Comparison of ENCODE assay signal across 19 cellular contexts in the genomic region with DNA sequence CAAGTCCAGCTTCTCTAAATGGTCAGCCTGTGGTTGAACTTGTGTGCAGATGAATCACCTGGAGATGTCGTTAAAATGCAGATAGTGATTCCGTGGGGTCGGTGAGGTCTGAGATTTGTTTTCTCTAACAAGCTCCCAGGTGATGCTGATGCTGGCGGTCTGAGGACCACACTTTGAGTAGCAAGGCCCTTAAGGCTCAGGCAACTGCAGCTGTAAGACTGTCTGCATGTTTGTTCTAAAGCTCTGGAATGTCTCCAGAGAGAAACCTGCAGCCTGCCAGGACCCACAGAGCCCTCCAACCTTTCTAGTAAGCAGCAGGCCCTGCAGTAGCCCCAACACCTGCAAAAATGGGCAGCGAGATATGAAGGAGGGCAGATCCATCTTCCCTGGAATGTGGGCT. TPM values are rescaled to one million over a fixed set of nuclear protein-coding genes. Genes with fewer than 3 reads are reported as not detected.
A peak's percentile ranks its signal among the peaks of the same experiment; 100 is the strongest.
DNase-seq lines count a peak whose midpoint lies in the region; ATAC-seq, FAIRE-seq and TF ChIP-seq lines count a peak whose summit lies in the region.
"Had no signal": no experiment of that assay in that cellular context is flagged by ENCODE, and none has a peak within 500 bp of the region (broad histone marks: within the 10 kb centered on the region; RNA-seq: fewer than 3 reads in every experiment).

No MANE protein-coding gene starts in this region.

- H3K4me3 Mint-ChIP-seq in astrocyte (ENCODE audit: unreplicated experiment), result no peak overlapping the region
- no peak overlapping the region for H3K4me3 Mint-ChIP-seq in natural killer cell treated with Interleukin-12 subunit alpha and Interleukin-12 subunit beta and Interleukin-15 and Interleukin-18, amount 100 ng/mL, for 72 hours
- H3K4me3 Mint-ChIP-seq: CD4-positive, alpha-beta memory T cell had no signal

- H3K36me3 Mint-ChIP-seq in astrocyte (ENCODE audit: low read depth, unreplicated experiment), result peaks cover 17% of the 10 kb centered on the region
- no peaks in the 10 kb centered on the region for H3K36me3 Mint-ChIP-seq in natural killer cell treated with Interleukin-12 subunit alpha and Interleukin-12 subunit beta and Interleukin-15 and Interleukin-18, amount 100 ng/mL, for 72 hours
- H3K36me3 Mint-ChIP-seq: CD4-positive, alpha-beta memory T cell had no signal

- H3K4me3 ChIP-seq in AG04450 (ENCODE audit: low read depth, low read length), result no peak overlapping the region
- no peak overlapping the region for H3K4me3 ChIP-seq in astrocyte (ENCODE audit: insufficient read depth, low read depth, low read length)
- no peak overlapping the region for H3K4me3 ChIP-seq in esophagus muscularis mucosa
- H3K4me3 ChIP-seq in neural cell (ENCODE audit: low read length), result peak overlapping the region; percentile 32
- H3K4me3 ChIP-seq: BLaER1 had no signal

- H3K27me3 Mint-ChIP-seq in astrocyte (ENCODE audit: low read depth, unreplicated experiment), result no peaks in the 10 kb centered on the region
- H3K27me3 Mint-ChIP-seq in natural killer cell treated with Interleukin-12 subunit alpha and Interleukin-12 subunit beta and Interleukin-15 and Interleukin-18, amount 100 ng/mL, for 72 hours, result no peaks in the 10 kb centered on the region

- 63% methylated on average over 5 of the region's 5 CpGs for WGBS in esophagus muscularis mucosa

- CTCF ChIA-PET in AG04450 (lab: Charles Lee), result interaction anchor here (0.7 kb wide), 1 partner anchor 34 kb away, joined by 3 read pairs; no protein-coding TSS in a partner anchor

- peaks cover 3% of the 10 kb centered on the region for H3F3A ChIP-seq in neural cell (ENCODE audit: insufficient read depth, low read length, poor library complexity, severe bottlenecking)

- H3K9me2 ChIP-seq in neural cell (ENCODE audit: insufficient read depth, low read length), result no peaks in the 10 kb centered on the region

- H3K36me3 ChIP-seq in astrocyte (ENCODE audit: insufficient read depth, low read length), result no peaks in the 10 kb centered on the region
- no peaks in the 10 kb centered on the region for H3K36me3 ChIP-seq in esophagus muscularis mucosa
- no peaks in the 10 kb centered on the region for H3K36me3 ChIP-seq in neural cell (ENCODE audit: insufficient read depth, low read length)

- POLR2A ChIA-PET in AG04450 (lab: Yijun Ruan, JAX), result interaction anchor here (0.6 kb wide), 1 partner anchor 55 kb away, joined by 3 read pairs; no protein-coding TSS in a partner anchor

- no peaks in the 10 kb centered on the region for H3K9me3 Mint-ChIP-seq in astrocyte (ENCODE audit: unreplicated experiment)
- no peaks in the 10 kb centered on the region for H3K9me3 Mint-ChIP-seq in natural killer cell treated with Interleukin-12 subunit alpha and Interleukin-12 subunit beta and Interleukin-15 and Interleukin-18, amount 100 ng/mL, for 72 hours
- H3K9me3 Mint-ChIP-seq: CD4-positive, alpha-beta memory T cell had no signal

- H3K27ac Mint-ChIP-seq in astrocyte (ENCODE audit: unreplicated experiment), result no peak overlapping the region
- H3K27ac Mint-ChIP-seq in natural killer cell treated with Interleukin-12 subunit alpha and Interleukin-12 subunit beta and Interleukin-15 and Interleukin-18, amount 100 ng/mL, for 72 hours, result no peak overlapping the region
- H3K27ac Mint-ChIP-seq: CD4-positive, alpha-beta memory T cell had no signal

- no peak for TF ChIP-seq EP300 in esophagus muscularis mucosa (IDR thresholded peaks at IDR 0.05)
- TF ChIP-seq EP300 in neural cell (conservative IDR thresholded peaks at IDR 0.05; ENCODE audit: poor library complexity, severe bottlenecking), result no peak

- H3K27me3 ChIP-seq in AG04450 (ENCODE audit: control insufficient read depth, insufficient read depth, low read length), result peaks cover 2% of the 10 kb centered on the region
- no peaks in the 10 kb centered on the region for H3K27me3 ChIP-seq in astrocyte (ENCODE audit: insufficient read depth, low read length)
- H3K27me3 ChIP-seq in esophagus muscularis mucosa, result no peaks in the 10 kb centered on the region
- no peaks in the 10 kb centered on the region for H3K27me3 ChIP-seq in neural cell (ENCODE audit: insufficient read depth, low read depth, low read length)
- H3K27me3 ChIP-seq: BLaER1 had no signal

- no peak for TF ChIP-seq POLR2A in esophagus muscularis mucosa (IDR thresholded peaks at IDR 0.05; ENCODE audit: low read depth)

- intact Hi-C loops in esophagus muscularis mucosa (cut with DNase I), result no loop called here

- no peak for FAIRE-seq in astrocyte (lab: Jason Lieb, UNC)

- H3K4me1 ChIP-seq in astrocyte (ENCODE audit: insufficient read depth, low read length), result peaks cover 33% of the 10 kb centered on the region
- H3K4me1 ChIP-seq in esophagus muscularis mucosa, result peaks cover 8 to 74% (median 64%) of the 10 kb centered on the region in 4 donors

- DNase-seq in AG04450 (ENCODE audit: low read depth, low spot score), result no peak
- DNase-seq in astrocyte (ENCODE audit: low read depth), result peak; percentile 12
- DNase-seq in esophagus muscularis mucosa (ENCODE audit: extremely low spot score), result peak; percentile 42
- no peak for DNase-seq in natural killer cell treated with Interleukin-12 subunit alpha and Interleukin-12 subunit beta and Interleukin-15 and Interleukin-18, amount 100 ng/mL, for 72 hours (ENCODE audit: low spot score)
- DNase-seq in T-helper 1 cell, result no peak
- DNase-seq in stimulated activated CD4-positive, alpha-beta T cell treated with anti-CD3 and anti-CD28 coated beads, Interleukin-2, amount 100 ng/mL, for 24 hours, result no peak
- DNase-seq: CD4-positive, alpha-beta memory T cell; DMS153; GDM1; H7; KG1; NCI-H1436; NCI-H1930; PC-3; RPMI8226; SHP77 treated with DMSO at 0.1 percent for 48 hours had no signal

- H4K20me1 ChIP-seq in astrocyte (ENCODE audit: insufficient read depth, low read length) (peaks cover 34% of the 10 kb centered on the region), neural cell (ENCODE audit: insufficient read depth) (no peaks in the 10 kb centered on the region)

- H3K9me3 ChIP-seq in AG04450 (ENCODE audit: control insufficient read depth, insufficient read depth, low read length) (no peaks in the 10 kb centered on the region), astrocyte (ENCODE audit: insufficient read depth, low read depth, low read length) (no peaks in the 10 kb centered on the region), esophagus muscularis mucosa (no peaks in the 10 kb centered on the region), neural cell (ENCODE audit: low read length) (no peaks in the 10 kb centered on the region)
- H3K9me3 ChIP-seq: BLaER1 had no signal

- no peak for ATAC-seq in natural killer cell treated with Interleukin-12 subunit alpha and Interleukin-12 subunit beta and Interleukin-15 and Interleukin-18, amount 100 ng/mL, for 72 hours
- ATAC-seq in GM21619 (IDR thresholded peaks at IDR 0.05; ENCODE audit: unreplicated experiment), result no peak
- ATAC-seq: PC-3 had no signal

- H3K27ac ChIP-seq in AG04450 (ENCODE audit: low read depth, low read length) (peak overlapping the region; percentile 2), astrocyte (ENCODE audit: low read depth, low read length) (no peak overlapping the region), esophagus muscularis mucosa (replicated peaks in 1 of 4) (peak overlapping the region in 3 of 4 donors; percentile 11 to 53 (median 28)), neural cell (ENCODE audit: low read length) (peak overlapping the region; percentile 18)
- H3K27ac ChIP-seq: BLaER1 had no signal

- no peak overlapping the region for H2AFZ ChIP-seq in astrocyte (ENCODE audit: low read depth, low read length)
- no peak overlapping the region for H2AFZ ChIP-seq in neural cell (ENCODE audit: low read depth, low read length)

- H3K9ac ChIP-seq in astrocyte (ENCODE audit: low read length), result no peak overlapping the region
- no peak overlapping the region for H3K9ac ChIP-seq in neural cell (ENCODE audit: low read length)
- H3K9ac ChIP-seq: BLaER1 had no signal

- peaks cover 63% of the 10 kb centered on the region for H3K4me1 Mint-ChIP-seq in astrocyte (ENCODE audit: low read depth, unreplicated experiment)
- no peaks in the 10 kb centered on the region for H3K4me1 Mint-ChIP-seq in natural killer cell treated with Interleukin-12 subunit alpha and Interleukin-12 subunit beta and Interleukin-15 and Interleukin-18, amount 100 ng/mL, for 72 hours (ENCODE audit: low read depth in 2 of 2)
- H3K4me1 Mint-ChIP-seq: CD4-positive, alpha-beta memory T cell had no signal

- peaks cover 63% of the 10 kb centered on the region for H3K79me2 ChIP-seq in astrocyte (ENCODE audit: insufficient read depth, low read length)
- H3K79me2 ChIP-seq in neural cell (replicated peaks; ENCODE audit: insufficient read depth, low read length), result peaks cover 27% of the 10 kb centered on the region

- no peak for TF ChIP-seq RAD21 in neural cell (conservative IDR thresholded peaks at IDR 0.05)

- no peak for TF ChIP-seq CTCF in AG04450 (IDR thresholded peaks at IDR 0.05; ENCODE audit: low read depth, low read length)
- TF ChIP-seq CTCF in astrocyte (IDR thresholded peaks at IDR 0.05; ENCODE audit: insufficient read depth, low read depth, low read length), result no peak
- no peak for TF ChIP-seq CTCF in esophagus muscularis mucosa (IDR thresholded peaks at IDR 0.05)
- no peak for TF ChIP-seq CTCF in neural cell (IDR thresholded peaks at IDR 0.05; ENCODE audit: poor library complexity, severe bottlenecking)

- H3K4me2 ChIP-seq in astrocyte (ENCODE audit: low read length) (no peak overlapping the region), neural cell (ENCODE audit: low read length) (peak overlapping the region; percentile 25)
- H3K4me2 ChIP-seq: BLaER1 had no signal

TF ChIP-seq in neural cell, 6 proteins besides CTCF, POLR2A, EP300 and RAD21 (continues in another document):
- TF ChIP-seq TAF1 (IDR thresholded peaks at IDR 0.05; ENCODE audit: low read depth) (no peak), SMC3 (conservative IDR thresholded peaks at IDR 0.05; ENCODE audit: poor library complexity) (no peak), MXI1 (conservative IDR thresholded peaks at IDR 0.05; ENCODE audit: poor library complexity, severe bottlenecking) (no peak), POLR2AphosphoS5 (IDR thresholded peaks at IDR 0.05) (no peak)

RNA-seq across cellular contexts. Expression of a gene that starts 9.2 kb away (rescaled TPM):
- polyA plus RNA-seq in AG04450 (2011; rRNA removed) (11.9 and 13.1 TPM in 2 replicates), neural cell (212 and 226 TPM in 2 replicates)
- 9.6 and 11.4 TPM in 2 replicates for polyA minus RNA-seq in AG04450 (2011; rRNA and poly(A)+ RNA removed)
- total RNA-seq in astrocyte (61.7 and 63.1 TPM in 2 replicates), esophagus muscularis mucosa (10 to 100 TPM; 17.6 to 28.4 (median 22.9) TPM)
- 222 and 246 TPM in 2 replicates for polyA minus RNA-seq in neural cell
- total RNA-seq in natural killer cell treated with Interleukin-12 subunit alpha and Interleukin-12 subunit beta and Interleukin-15 and Interleukin-18, amount 100 ng/mL, for 72 hours, result 1 to 10 TPM; 5.6 to 8.4 TPM
- total RNA-seq: CD4-positive, alpha-beta memory T cell had no signal

Comparison
In these comparisons a context has a peak if more than half of its experiments do, and no peak if none do; other contexts are left out.
1. DNase-seq: peak in astrocyte (single experiment) and esophagus muscularis mucosa (single experiment); none in AG04450 (single experiment), natural killer cell treated with Interleukin-12 subunit alpha and Interleukin-12 subunit beta and Interleukin-15 and Interleukin-18, amount 100 ng/mL, for 72 hours (single experiment), T-helper 1 cell (0 of 5) and stimulated activated CD4-positive, alpha-beta T cell treated with anti-CD3 and anti-CD28 coated beads, Interleukin-2, amount 100 ng/mL, for 24 hours (0 of 2).